9 cellular contexts compared by ENCODE assay signal in genomic region chrX:54639018-54639345, GRCh38.
DNase-seq lines count a peak whose midpoint lies in the region; ATAC-seq and TF ChIP-seq lines count a peak whose summit lies in the region.
"Had no signal": no experiment of that assay in that cellular context is flagged by ENCODE, and none has a peak within 500 bp of the region (broad histone marks: within the 10 kb centered on the region; RNA-seq: fewer than 3 reads in every experiment).

No MANE protein-coding gene starts in this region.

- ATAC-seq in GM23338 (no peak), HG02588 (IDR thresholded peaks at IDR 0.05; ENCODE audit: unreplicated experiment) (no peak), mucosa of descending colon (no peak)

- no peaks in the 10 kb centered on the region for H3K36me3 ChIP-seq in GM23338 (ENCODE audit: insufficient read depth)
- no peaks in the 10 kb centered on the region for H3K36me3 ChIP-seq in SK-N-MC (ENCODE audit: insufficient read depth, low read length)
- H3K36me3 ChIP-seq in esophagus muscularis mucosa, result no peaks in the 10 kb centered on the region
- no peaks in the 10 kb centered on the region for H3K36me3 ChIP-seq in mucosa of descending colon (ENCODE audit: low read depth)

- H3K9me3 Mint-ChIP-seq in GM23338, result peaks cover 3% of the 10 kb centered on the region; the same call in 1 of the 3 replicates

- H3K4me3 Mint-ChIP-seq in GM23338, result peak overlapping the region; percentile 91

- no peak overlapping the region for H2AFZ ChIP-seq in GM23338

- peak overlapping the region; percentile 100 for H3K27ac Mint-ChIP-seq in GM23338

- H3K4me1 ChIP-seq in GM23338 (ENCODE audit: insufficient read depth) (peaks cover 20% of the 10 kb centered on the region), esophagus muscularis mucosa (peaks cover 0 to 7% (median 3%) of the 10 kb centered on the region in 4 donors), mucosa of descending colon (ENCODE audit: low read depth) (peaks cover 3% of the 10 kb centered on the region)

- no peaks in the 10 kb centered on the region for H3K79me2 ChIP-seq in GM23338 (replicated peaks; ENCODE audit: insufficient read depth)

- H3K9me3 ChIP-seq in SK-N-MC (ENCODE audit: low read depth, low read length), result no peaks in the 10 kb centered on the region
- H3K9me3 ChIP-seq in esophagus muscularis mucosa, result no peaks in the 10 kb centered on the region
- no peaks in the 10 kb centered on the region for H3K9me3 ChIP-seq in mucosa of descending colon

- WGBS in esophagus muscularis mucosa, result 53% methylated on average over 3 of the region's 3 CpGs

- H3K9ac ChIP-seq in SK-N-MC (ENCODE audit: insufficient read length), result peak overlapping the region; percentile 60

- TF ChIP-seq POLR2A in esophagus muscularis mucosa (IDR thresholded peaks at IDR 0.05; ENCODE audit: low read depth), result no peak

- H3K9me2 ChIP-seq in GM23338 (ENCODE audit: insufficient read depth), result no peaks in the 10 kb centered on the region

- intact Hi-C loops in esophagus muscularis mucosa (cut with DNase I) (loop anchor here (5.0 kb wide), 1 partner anchor 358 kb away; no protein-coding TSS in a partner anchor), mucosa of descending colon (cut with DNase I, micrococcal nuclease) (no loop called here)

- no peaks in the 10 kb centered on the region for H3K36me3 Mint-ChIP-seq in GM23338 (ENCODE audit: low read depth)

- DNase-seq in GM23338 (ENCODE audit: low spot score) (no peak), SK-N-MC (ENCODE audit: low read depth, low spot score) (no peak), esophagus muscularis mucosa (ENCODE audit: extremely low spot score) (no peak), retinal pigment epithelial cell (ENCODE audit: low read depth) (no peak), NCI-H345 (lab: John Stamatoyannopoulos, UW) (no peak), dedifferentiated amniotic fluid mesenchymal stem cell (ENCODE audit: extremely low spot score) (no peak), mucosa of descending colon (no peak)

- peaks cover 3% of the 10 kb centered on the region; the same call in 1 of the 2 replicates for H3F3A ChIP-seq in GM23338 (replicated peaks; ENCODE audit: low read depth)

- H3K27me3 Mint-ChIP-seq in GM23338 (ENCODE audit: insufficient read depth, low read depth, poor library complexity), result peaks cover 4% of the 10 kb centered on the region

- H3K27ac ChIP-seq in GM23338 (ENCODE audit: low read depth), result peak overlapping the region; percentile 97
- peak overlapping the region; percentile 98 for H3K27ac ChIP-seq in SK-N-MC
- peak overlapping the region; percentile 82 to 90 (median 86) for H3K27ac ChIP-seq in esophagus muscularis mucosa (replicated peaks in 1 of 4)

- TF ChIP-seq CTCF in GM23338 (conservative IDR thresholded peaks at IDR 0.05; ENCODE audit: low read depth in 2 of 2) (no peak), esophagus muscularis mucosa (IDR thresholded peaks at IDR 0.05) (no peak), retinal pigment epithelial cell (conservative IDR thresholded peaks at IDR 0.05; ENCODE audit: low read depth, low read length) (no peak), mucosa of descending colon (IDR thresholded peaks at IDR 0.05) (no peak)

- H3K4me2 ChIP-seq in GM23338, result 0 out of 2 replicates have a peak overlapping the region, but pooled peaks have one; percentile 34

- TF ChIP-seq EP300 in esophagus muscularis mucosa (IDR thresholded peaks at IDR 0.05), result no peak

- H4K20me1 ChIP-seq in GM23338 (replicated peaks; ENCODE audit: insufficient read depth), result no peaks in the 10 kb centered on the region

- peak overlapping the region; percentile 55; the same call in 1 of the 2 replicates for H3K4me3 ChIP-seq in GM23338
- peak overlapping the region; percentile 85 for H3K4me3 ChIP-seq in SK-N-MC
- peak overlapping the region; percentile 47 to 62 (median 54) for H3K4me3 ChIP-seq in esophagus muscularis mucosa
- peak overlapping the region; percentile 65 for H3K4me3 ChIP-seq in retinal pigment epithelial cell (ENCODE audit: low read length)
- no peak overlapping the region for H3K4me3 ChIP-seq in mucosa of descending colon
- H3K4me3 ChIP-seq: lung had no signal

- peaks cover 42% of the 10 kb centered on the region for H3K4me1 Mint-ChIP-seq in GM23338

- H3K27me3 ChIP-seq in GM23338 (ENCODE audit: insufficient read depth) (no peaks in the 10 kb centered on the region), esophagus muscularis mucosa (no peaks in the 10 kb centered on the region)

TF ChIP-seq in GM23338, 12 proteins besides CTCF, POLR2A, EP300 and RAD21:
- TF ChIP-seq REST (IDR thresholded peaks at IDR 0.05; ENCODE audit: unreplicated experiment), result no peak
